Comparison of ENCODE assay signal across 25 cellular contexts in the genomic region with DNA sequence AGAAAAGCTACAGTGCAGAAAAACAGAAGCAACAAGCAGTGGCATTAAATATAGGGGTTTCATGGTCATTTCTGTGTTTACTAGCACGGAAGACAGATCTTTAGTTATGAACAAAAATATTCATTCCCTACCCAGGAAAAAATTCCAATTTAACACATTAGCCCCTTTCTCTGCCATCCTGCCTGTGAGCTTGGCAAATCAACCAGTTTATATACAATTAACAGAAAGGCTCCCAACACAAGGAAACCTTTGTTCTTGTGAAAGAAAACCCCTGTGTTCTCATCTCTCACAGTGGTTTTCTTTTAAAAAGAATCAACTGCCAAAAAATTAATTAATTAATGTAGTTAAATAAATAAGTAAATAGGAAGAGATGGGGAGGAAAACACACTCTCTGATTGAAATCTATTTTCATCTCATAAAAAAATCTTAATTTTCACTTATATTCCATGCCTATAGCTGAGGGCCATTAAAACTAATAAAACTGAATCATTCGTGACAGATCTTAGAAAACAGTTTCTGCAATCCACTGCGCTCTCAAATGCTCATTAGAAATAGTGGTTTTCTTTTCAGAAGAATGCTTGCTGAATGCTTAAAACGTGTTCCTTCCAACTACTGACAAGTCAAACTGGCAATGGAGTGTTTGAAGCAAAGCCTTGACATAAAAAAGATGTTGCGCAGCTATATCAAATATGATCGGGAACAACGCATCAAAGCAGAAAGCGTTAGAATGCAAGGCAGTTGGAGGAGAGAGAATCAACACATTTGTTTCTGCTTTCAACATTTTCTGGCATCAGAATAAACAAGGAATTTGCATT.
DNase-seq lines count a peak whose midpoint lies in the region; ATAC-seq, FAIRE-seq and TF ChIP-seq lines count a peak whose summit lies in the region.
"Had no signal": no experiment of that assay in that cellular context is flagged by ENCODE, and none has a peak within 500 bp of the region (broad histone marks: within the 10 kb centered on the region; RNA-seq: fewer than 3 reads in every experiment).

No MANE protein-coding gene starts in this region.

- POLR2A ChIA-PET in PC-3 (lab: Charles Lee; ENCODE audit: unreplicated experiment), result no interaction called here

- no peak for TF ChIP-seq CTCF in PC-3 (conservative IDR thresholded peaks at IDR 0.05; ENCODE audit: low read depth, low read length)

- no peaks in the 10 kb centered on the region for H4K20me1 ChIP-seq in PC-3 (ENCODE audit: low read length)

- TF ChIP-seq POLR2A in erythroblast (IDR thresholded peaks at IDR 0.05; ENCODE audit: low read length), result no peak

- CTCF ChIA-PET in PC-3 (lab: Charles Lee), result no interaction called here

- H3K36me3 ChIP-seq in PC-3 (ENCODE audit: low read depth, low read length), result no peaks in the 10 kb centered on the region
- H3K36me3 ChIP-seq: BE2C, SJCRH30 had no signal

- H3K4me1 ChIP-seq in PC-3 (ENCODE audit: insufficient read depth, low read length), result no peaks in the 10 kb centered on the region
- H3K4me1 ChIP-seq: A549, BE2C, SJCRH30 had no signal

- H3K9ac ChIP-seq in PC-3 (ENCODE audit: low read length), result no peak overlapping the region

- no peak for ATAC-seq in PC-3
- no peak for ATAC-seq in HG02870 (IDR thresholded peaks at IDR 0.05; ENCODE audit: unreplicated experiment)
- ATAC-seq: A549 had no signal

- intact Hi-C loops in PC-3 (cut with micrococcal nuclease), result no loop called here

- BruUV-seq in PC-3 (replicated peaks; lab: Mats Ljungman, UMichigan), result no TSS peak

- DNase-seq in astrocyte of the hippocampus (ENCODE audit: low read depth, low spot score), result peak; percentile 24
- peak; percentile 6 to 17 for DNase-seq in frontal cortex (ENCODE audit: low spot score in 2 of 2)
- DNase-seq in middle frontal gyrus (ENCODE audit: extremely low spot score, low spot score), result peak; percentile 20
- peak; percentile 93 for DNase-seq in superior temporal gyrus (ENCODE audit: extremely low spot score)
- no peak for DNase-seq in PC-3
- DNase-seq in mucosa of gallbladder (ENCODE audit: low spot score), result no peak
- DNase-seq in erythroblast (lab: John Stamatoyannopoulos, UW), result no peak
- DNase-seq: BE2C, COR-L47, DMS 273 treated with DMSO at 0.1 percent for 48 hours, DMS79 treated with DMSO at 0.1 percent for 48 hours, GOT3, HCEC 1CT, Karpas-422, MV-4-11, NCI-H1105 treated with DMSO at 0.1 percent for 48 hours, NCI-H2029 treated with DMSO at 0.1 percent for 48 hours, NCI-H226, NCI-H510A treated with DMSO at 0.1 percent for 48 hours, NCI-H748 treated with DMSO at 0.1 percent for 48 hours had no signal

- H3K79me2 ChIP-seq in PC-3 (ENCODE audit: low read length), result no peaks in the 10 kb centered on the region

- no peaks in the 10 kb centered on the region for H3K9me2 ChIP-seq in PC-3 (replicated peaks; ENCODE audit: low read length)

- no peaks in the 10 kb centered on the region for H3K9me3 ChIP-seq in PC-3 (ENCODE audit: low read length)
- H3K9me3 ChIP-seq: A549, BE2C, SJCRH30 had no signal

- no peak overlapping the region for H3K4me2 ChIP-seq in PC-3 (ENCODE audit: low read length)
- H3K4me2 ChIP-seq: A549 had no signal

- H3F3A ChIP-seq in PC-3 (ENCODE audit: low read length, unreplicated experiment), result no peaks in the 10 kb centered on the region

- peak; percentile 86 for FAIRE-seq in frontal cortex (lab: Jason Lieb, UNC)
- FAIRE-seq: A549, GM12892, GM18507 had no signal

- H2AFZ ChIP-seq in PC-3 (ENCODE audit: low read length), result no peak overlapping the region

- H3K4me3 ChIP-seq in PC-3 (ENCODE audit: low read length), result no peak overlapping the region
- H3K4me3 ChIP-seq: A549, SJCRH30 had no signal

- no peaks in the 10 kb centered on the region for H3K27me3 ChIP-seq in PC-3 (ENCODE audit: low read length)
- H3K27me3 ChIP-seq: BE2C, SJCRH30 had no signal

- H3K27ac ChIP-seq in PC-3 (ENCODE audit: low read length), result no peak overlapping the region
- H3K27ac ChIP-seq: A549, SJCRH30 had no signal

Comparison
In these comparisons a context has a peak if more than half of its experiments do, and no peak if none do; other contexts are left out.
1. DNase-seq: peak in astrocyte of the hippocampus (single experiment), frontal cortex (2 of 2), middle frontal gyrus (single experiment) and superior temporal gyrus (single experiment); none in PC-3 (single experiment), mucosa of gallbladder (single experiment) and erythroblast (0 of 2).